In the genomic region with DNA sequence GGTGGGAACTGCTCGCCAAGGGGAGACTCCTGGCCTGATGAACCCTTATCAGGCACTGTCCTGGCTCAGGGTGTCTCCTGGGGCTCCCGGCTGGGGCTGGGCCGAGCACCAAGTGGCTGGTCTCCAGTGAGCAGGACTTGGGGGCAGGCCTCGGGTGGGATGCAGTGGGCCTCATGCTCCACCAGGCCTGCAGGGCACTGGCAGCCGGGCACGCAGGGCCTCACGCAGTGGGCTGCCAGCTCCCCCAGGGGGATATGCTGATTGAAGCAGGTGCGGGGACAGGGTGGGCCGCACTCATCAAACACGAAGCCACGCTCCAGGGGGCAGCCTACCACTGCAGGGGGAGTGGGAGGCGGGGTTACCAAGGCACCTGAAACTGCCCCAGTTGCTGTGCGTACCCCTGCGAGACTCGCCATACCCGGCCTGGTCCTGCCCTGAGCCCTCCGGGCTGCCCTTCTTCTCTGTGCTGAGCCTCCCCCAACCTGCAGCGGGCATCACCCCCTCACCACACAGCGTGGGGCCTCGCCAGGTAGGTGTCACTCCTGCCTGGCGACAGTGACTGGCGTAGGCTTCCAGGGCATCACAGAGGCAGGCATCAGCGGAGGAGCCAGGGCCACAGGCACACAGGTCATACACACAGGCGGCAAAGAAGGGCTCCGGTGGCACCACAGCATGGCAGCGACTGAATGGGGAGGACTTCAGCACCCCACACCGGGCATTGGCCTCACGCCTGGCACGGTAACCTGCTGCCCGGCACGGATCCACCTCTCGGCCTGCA, we compare ENCODE assay signal across 18 cellular contexts. TPM values are rescaled to one million over a fixed set of nuclear protein-coding genes. Genes with fewer than 3 reads are reported as not detected.
A peak's percentile ranks its signal among the peaks of the same experiment; 100 is the strongest.
DNase-seq lines count a peak whose midpoint lies in the region; ATAC-seq and TF ChIP-seq lines count a peak whose summit lies in the region.
"Had no signal": no experiment of that assay in that cellular context is flagged by ENCODE, and none has a peak within 500 bp of the region (broad histone marks: within the 10 kb centered on the region; RNA-seq: fewer than 3 reads in every experiment).

No MANE protein-coding gene starts in this region.

- no peak overlapping the region for H3K4ac ChIP-seq in mesenchymal stem cell (ENCODE audit: low read depth in 1 of 2, low read length in 2 of 2)

- no peak overlapping the region for H3K9ac ChIP-seq in mesenchymal stem cell (ENCODE audit: low read length)
- H3K9ac ChIP-seq: KMS-11 had no signal

- H3K18ac ChIP-seq in mesenchymal stem cell (ENCODE audit: low read depth in 1 of 2, low read length in 2 of 2): no peak overlapping the region

- in situ Hi-C loops in G401 (cut with HindIII; ENCODE audit: low sequenced_read_pairs): no loop called here

- H3K14ac ChIP-seq in mesenchymal stem cell (ENCODE audit: low read length in 2 of 2): no peak overlapping the region

- TF ChIP-seq CTCF in heart left ventricle (IDR thresholded peaks at IDR 0.05): no peak

- H2BK5ac ChIP-seq in mesenchymal stem cell (ENCODE audit: low read depth, low read length, poor library complexity, severe bottlenecking): no peak overlapping the region

- peak in 3 of 5 donors; percentile 15 to 58 (median 21) for DNase-seq in heart left ventricle
- no peak for DNase-seq in left ventricle myocardium superior
- DNase-seq in G401 (ENCODE audit: low spot score): peak; percentile 56
- peak; percentile 1 for DNase-seq in epidermal melanocyte (ENCODE audit: insufficient read length, low spot score)
- peak; percentile 74 for DNase-seq in posterior vena cava (ENCODE audit: low spot score)
- no peak for DNase-seq in mesenchymal stem cell
- DNase-seq in NOMO-1 treated with dmso at 0.1 percent for 144 hours (lab: John Stamatoyannopoulos, UW; ENCODE audit: unreplicated experiment): no peak
- DNase-seq: COR-L47, NCI-H1092 treated with DMSO at 0.1 percent for 48 hours, NCI-H2081 treated with DMSO at 0.1 percent for 48 hours, NCI-H510A treated with DMSO at 0.1 percent for 48 hours, SIG-M5 had no signal

- no peaks in the 10 kb centered on the region for H3K9me3 ChIP-seq in heart left ventricle
- H3K9me3 ChIP-seq in mesenchymal stem cell (ENCODE audit: control insufficient read depth, low read length): no peaks in the 10 kb centered on the region

- intact Hi-C loops in heart left ventricle (cut with DNase I) (loop anchor here in 3 of 10 donors (10.0 kb wide), 3 partner anchors 82 to 402 kb away; a partner anchor contains a TSS), left ventricle myocardium superior (cut with micrococcal nuclease) (no loop called here), posterior vena cava (cut with DNase I) (no loop called here)

- no peak overlapping the region for H2BK120ac ChIP-seq in mesenchymal stem cell (ENCODE audit: low read depth, low read length)

- H3K4me2 ChIP-seq in mesenchymal stem cell (ENCODE audit: low read length, poor library complexity, severe bottlenecking): no peak overlapping the region
- H3K4me2 ChIP-seq: KMS-11 had no signal

- H3K4me3 ChIP-seq in heart left ventricle: no peak overlapping the region
- peak overlapping the region in 1 of 2 experiments; percentile 23 for H3K4me3 ChIP-seq in mesenchymal stem cell (ENCODE audit: insufficient read depth in 1 of 2, low read depth in 1 of 2, low read length in 2 of 2)

- H3K79me1 ChIP-seq in mesenchymal stem cell (replicated peaks; ENCODE audit: low read length, poor library complexity, severe bottlenecking): no peaks in the 10 kb centered on the region

- H2BK12ac ChIP-seq in mesenchymal stem cell (ENCODE audit: low read length in 2 of 2): no peak overlapping the region

- H3K27ac ChIP-seq in heart left ventricle (no peak overlapping the region), mesenchymal stem cell (ENCODE audit: low read length, poor library complexity, severe bottlenecking) (no peak overlapping the region)
- H3K27ac ChIP-seq: KMS-11 had no signal

- H2AK5ac ChIP-seq in mesenchymal stem cell (ENCODE audit: low read length, severe bottlenecking): no peak overlapping the region

- H3K36me3 ChIP-seq in heart left ventricle (no peaks in the 10 kb centered on the region), mesenchymal stem cell (ENCODE audit: control insufficient read depth in 1 of 2, insufficient read depth in 2 of 2, low read depth in 1 of 2, low read length in 2 of 2) (peaks cover 0 to 23% of the 10 kb centered on the region in 2 experiments)

- no peaks in the 10 kb centered on the region for H3K27me3 ChIP-seq in heart left ventricle
- H3K27me3 ChIP-seq in mesenchymal stem cell (ENCODE audit: control insufficient read depth in 1 of 2, insufficient read depth in 1 of 2, low read length in 2 of 2): peaks cover 12 to 46% of the 10 kb centered on the region in 2 experiments

- no peak overlapping the region for H4K8ac ChIP-seq in mesenchymal stem cell (ENCODE audit: low read length)

- H2BK15ac ChIP-seq in mesenchymal stem cell (ENCODE audit: low read depth, poor library complexity, severe bottlenecking): no peak overlapping the region

- peaks cover 0 to 8% (median 0%) of the 10 kb centered on the region in 12 donors for H3K4me1 ChIP-seq in heart left ventricle
- H3K4me1 ChIP-seq in mesenchymal stem cell (ENCODE audit: control insufficient read depth, insufficient read depth, low read depth, low read length): peaks cover 10% of the 10 kb centered on the region

- ATAC-seq in heart left ventricle (no peak), left ventricle myocardium superior (no peak), GM21786 (IDR thresholded peaks at IDR 0.05; ENCODE audit: unreplicated experiment) (no peak)
- ATAC-seq: HepG2, Panc1 had no signal

- WGBS in heart left ventricle, 4 donors: 91 to 93% (median 92%) methylated on average over 20 to 32 of the region's 32 CpGs
- WGBS in mesenchymal stem cell: 95% methylated on average over 32 of the region's 32 CpGs

- no peak overlapping the region for H2AFZ ChIP-seq in mesenchymal stem cell (ENCODE audit: low read depth, low read length)

- H4K91ac ChIP-seq in mesenchymal stem cell (ENCODE audit: low read length): no peak overlapping the region

- no peak for TF ChIP-seq POLR2A in heart left ventricle (IDR thresholded peaks at IDR 0.05)

- H3K23ac ChIP-seq in mesenchymal stem cell (ENCODE audit: low read length in 2 of 2): no peak overlapping the region

RNA-seq across cellular contexts. Expression of a gene that starts 14.5 kb away (rescaled TPM):
- total RNA-seq in heart left ventricle: 100 to 1,000 TPM in 7 of 9 donors, 10 to 100 TPM in 2; 91.6 to 165 (median 121) TPM
- polyA plus RNA-seq in heart left ventricle: 100 to 1,000 TPM; 137 to 198 TPM
- total RNA-seq in left ventricle myocardium superior: 115 TPM
- total RNA-seq in G401 (2014; rRNA removed; shearing (Covaris generic)): 221 and 246 TPM in 2 replicates
- total RNA-seq in posterior vena cava: 100 to 1,000 TPM; 106 to 115 TPM
- polyA plus RNA-seq in mesenchymal stem cell (2013, experiment 1 of 2): 413 TPM
- polyA plus RNA-seq in mesenchymal stem cell (2013, experiment 2 of 2): 407 TPM

RNA-seq across cellular contexts. Expression of a gene that starts 33.3 kb away (rescaled TPM):
- 1 to 10 TPM in 1 of 9 donors, under 1 TPM in 7, not detected in 1; 0.14 to 1.3 (median 0.37) TPM for total RNA-seq in heart left ventricle
- under 1 TPM; 0.15 to 0.23 TPM for polyA plus RNA-seq in heart left ventricle
- total RNA-seq in left ventricle myocardium superior: 0.12 TPM
- total RNA-seq in G401 (2014; rRNA removed; shearing (Covaris generic)): 2.8 and 4.7 TPM in 2 replicates
- 1 to 10 TPM in 1 of 2 donors, under 1 TPM in 1; 0.95 to 1.3 TPM for total RNA-seq in posterior vena cava
- 3.4 TPM for polyA plus RNA-seq in mesenchymal stem cell (2013, experiment 1 of 2)
- 3.1 TPM for polyA plus RNA-seq in mesenchymal stem cell (2013, experiment 2 of 2)
- total RNA-seq: A673, H4 had no signal

RNA-seq across cellular contexts. Expression of a gene that starts 47.0 kb away (rescaled TPM):
- 1,000 to 10,000 TPM in 6 of 9 donors, 100 to 1,000 TPM in 3; 721 to 3,687 (median 1,170) TPM for total RNA-seq in heart left ventricle
- 1,000 to 10,000 TPM in 1 of 2 donors, 100 to 1,000 TPM in 1; 399 to 1,654 TPM for polyA plus RNA-seq in heart left ventricle
- total RNA-seq in left ventricle myocardium superior: 591 TPM
- 211 and 231 TPM in 2 replicates for total RNA-seq in G401 (2014; rRNA removed; shearing (Covaris generic))
- 100 to 1,000 TPM; 440 to 856 TPM for total RNA-seq in posterior vena cava
- 25.9 TPM for polyA plus RNA-seq in mesenchymal stem cell (2013, experiment 1 of 2)
- polyA plus RNA-seq in mesenchymal stem cell (2013, experiment 2 of 2): 23.7 TPM
- polyA plus RNA-seq: HepG2 had no signal

Comparison
In these comparisons a context has a peak if more than half of its experiments do, and no peak if none do; other contexts are left out.
1. DNase-seq: peak in heart left ventricle (3 of 5), G401 (single experiment), epidermal melanocyte (single experiment) and posterior vena cava (single experiment); none in left ventricle myocardium superior (single experiment), mesenchymal stem cell (single experiment) and NOMO-1 treated with dmso at 0.1 percent for 144 hours (single experiment).